8 cellular contexts compared by ENCODE assay signal in genomic region chr11:44943118-44943517, GRCh38. TPM values are rescaled to one million over a fixed set of nuclear protein-coding genes. Genes with fewer than 3 reads are reported as not detected.
DNase-seq lines count a peak whose midpoint lies in the region; ATAC-seq, FAIRE-seq and TF ChIP-seq lines count a peak whose summit lies in the region.

No MANE protein-coding gene starts in this region.

- H3K36me3 ChIP-seq in MM.1S (replicated peaks; ENCODE audit: insufficient read depth, low read length) = no peaks in the 10 kb centered on the region

- H3K4me1 Mint-ChIP-seq in endothelial cell (ENCODE audit: unreplicated experiment) = peaks cover 44% of the 10 kb centered on the region

- no peaks in the 10 kb centered on the region for H3K9me3 ChIP-seq in MM.1S (replicated peaks; ENCODE audit: insufficient read depth, low read length)

- no peaks in the 10 kb centered on the region for H4K20me1 ChIP-seq in MM.1S (ENCODE audit: insufficient read depth, low read length)

- DNase-seq in RWPE1 (ENCODE audit: low spot score) = no peak
- peak; percentile 19 for DNase-seq in mucosa of gallbladder (ENCODE audit: low spot score)
- no peak for DNase-seq in endothelial cell (ENCODE audit: low spot score)
- DNase-seq in MM.1S = no peak
- no peak for DNase-seq in coronary artery (ENCODE audit: low spot score)
- DNase-seq in D721Med (ENCODE audit: insufficient read length, low spot score) = no peak

- no peak overlapping the region for H3K4me3 ChIP-seq in MM.1S (ENCODE audit: low read length)
- no peak overlapping the region for H3K4me3 ChIP-seq in coronary artery

- H3K9me2 ChIP-seq in MM.1S (replicated peaks; ENCODE audit: insufficient read depth, low read length) = no peaks in the 10 kb centered on the region

- H2AFZ ChIP-seq in MM.1S (ENCODE audit: low read length) = no peak overlapping the region

- peaks cover 26% of the 10 kb centered on the region for H3K36me3 Mint-ChIP-seq in endothelial cell (ENCODE audit: low read depth, unreplicated experiment)

- H3K4me3 Mint-ChIP-seq in endothelial cell (ENCODE audit: unreplicated experiment) = no peak overlapping the region

- POLR2A ChIA-PET in RWPE1 (lab: Yijun Ruan, JAX; ENCODE audit: low non-redundant PET) = no interaction called here

- no peaks in the 10 kb centered on the region for H3F3A ChIP-seq in MM.1S (ENCODE audit: insufficient read depth, low read length)

- no peak overlapping the region for H3K27ac Mint-ChIP-seq in endothelial cell (ENCODE audit: unreplicated experiment)

- ATAC-seq in GM18499 (IDR thresholded peaks at IDR 0.05; ENCODE audit: insufficient read depth, unreplicated experiment) = peak; percentile 61
- peak; percentile 74 for ATAC-seq in HG02759 (IDR thresholded peaks at IDR 0.05; ENCODE audit: unreplicated experiment)

- H3K27me3 ChIP-seq in MM.1S (replicated peaks; ENCODE audit: insufficient read depth, low read length) = no peaks in the 10 kb centered on the region

- no peak overlapping the region for H3K9ac ChIP-seq in MM.1S (ENCODE audit: low read length)

- peaks cover 21% of the 10 kb centered on the region for H3K27me3 Mint-ChIP-seq in endothelial cell (ENCODE audit: unreplicated experiment)

- TF ChIP-seq CTCF in RWPE1 (conservative IDR thresholded peaks at IDR 0.05; ENCODE audit: low read depth) = no peak
- TF ChIP-seq CTCF in endothelial cell (IDR thresholded peaks at IDR 0.05; ENCODE audit: unreplicated experiment) = no peak
- TF ChIP-seq CTCF in MM.1S (IDR thresholded peaks at IDR 0.05; ENCODE audit: low read length) = no peak
- no peak for TF ChIP-seq CTCF in coronary artery (IDR thresholded peaks at IDR 0.05)
- no peak for TF ChIP-seq CTCF in D721Med (IDR thresholded peaks at IDR 0.05; ENCODE audit: insufficient read depth, missing control alignments)

- H3K4me1 ChIP-seq in MM.1S (ENCODE audit: low read length) = 0 out of 2 replicates have a peak, but pooled peaks cover 9% of the 10 kb centered on the region

- no peak for FAIRE-seq in D721Med (lab: Jason Lieb, UNC)

- H3K27ac ChIP-seq in RWPE1 (peak overlapping the region; percentile 70), MM.1S (ENCODE audit: low read length) (no peak overlapping the region), coronary artery (peak overlapping the region in 1 of 2 donors; percentile 10)

- H3K9me3 Mint-ChIP-seq in endothelial cell (ENCODE audit: unreplicated experiment) = no peaks in the 10 kb centered on the region

- no peaks in the 10 kb centered on the region for H3K79me2 ChIP-seq in MM.1S (ENCODE audit: low read length)

- no peak overlapping the region for H3K4me2 ChIP-seq in MM.1S (ENCODE audit: low read depth, low read length)

- CTCF ChIA-PET in RWPE1 (lab: Yijun Ruan, JAX) = no interaction called here

RNA-seq across cellular contexts. Expression of gene TP53I11, which starts 7.6 kb away (rescaled TPM):
- 133 TPM for total RNA-seq in mucosa of gallbladder
- 149 TPM for total RNA-seq in endothelial cell (ENCODE audit: unreplicated experiment)
